In genomic region chr17:4786516-4786915, GRCh38 we compare ENCODE assay signal across 1 cellular context.
TF ChIP-seq lines count a peak whose summit lies in the region.

No MANE protein-coding gene starts in this region.

TF ChIP-seq in endothelial cell of umbilical vein, 7 proteins besides CTCF, POLR2A, EP300 and RAD21:
- TF ChIP-seq, protein P1, sequence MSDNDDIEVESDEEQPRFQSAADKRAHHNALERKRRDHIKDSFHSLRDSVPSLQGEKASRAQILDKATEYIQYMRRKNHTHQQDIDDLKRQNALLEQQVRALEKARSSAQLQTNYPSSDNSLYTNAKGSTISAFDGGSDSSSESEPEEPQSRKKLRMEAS (IDR thresholded peaks at IDR 0.05; ENCODE audit: insufficient read depth, insufficient read length): no peak
- no peak for TF ChIP-seq POLR2AphosphoS5 (IDR thresholded peaks at IDR 0.05; ENCODE audit: insufficient read depth, low read depth, low read length)
- TF ChIP-seq EZH2 (IDR thresholded peaks at IDR 0.05; ENCODE audit: borderline replicate concordance, low read depth, low read length, severe bottlenecking): no peak
- no peak for TF ChIP-seq JUN (IDR thresholded peaks at IDR 0.05; ENCODE audit: borderline replicate concordance, insufficient read depth, insufficient read length, low read depth)
- no peak for TF ChIP-seq GATA2 (IDR thresholded peaks at IDR 0.05; ENCODE audit: insufficient read depth, insufficient read length, low read depth, low read length)
- TF ChIP-seq MYC (IDR thresholded peaks at IDR 0.05; ENCODE audit: low read depth, low read length): no peak
- no peak for TF ChIP-seq FOS (IDR thresholded peaks at IDR 0.05; ENCODE audit: borderline replicate concordance, insufficient read depth, low read length)
